ENCODE assay signal across 1 cellular context in genomic region chr22:21001601-21002325, GRCh38.
TF ChIP-seq lines count a peak whose summit lies in the region.

A gene with protein sequence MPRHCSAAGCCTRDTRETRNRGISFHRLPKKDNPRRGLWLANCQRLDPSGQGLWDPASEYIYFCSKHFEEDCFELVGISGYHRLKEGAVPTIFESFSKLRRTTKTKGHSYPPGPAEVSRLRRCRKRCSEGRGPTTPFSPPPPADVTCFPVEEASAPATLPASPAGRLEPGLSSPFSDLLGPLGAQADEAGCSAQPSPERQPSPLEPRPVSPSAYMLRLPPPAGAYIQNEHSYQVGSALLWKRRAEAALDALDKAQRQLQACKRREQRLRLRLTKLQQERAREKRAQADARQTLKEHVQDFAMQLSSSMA (minus strand): TSS chr22:21002118. CDS start chr22:21001911, 207 bp downstream.

TF ChIP-seq in GM12878, 131 proteins besides CTCF, POLR2A, EP300 and RAD21 (continued from another document):
- TF ChIP-seq ZNF592 (IDR thresholded peaks at IDR 0.05) (no peak), NRF1 (conservative IDR thresholded peaks at IDR 0.05; ENCODE audit: low read depth, low read length) (peak; percentile 99), RCOR1 (conservative IDR thresholded peaks at IDR 0.05; ENCODE audit: low read depth, low read length) (peak; percentile 41; the same call in 1 of the 2 replicates), IRF5 (IDR thresholded peaks at IDR 0.05; ENCODE audit: borderline replicate concordance) (peak; percentile 63; the same call in 1 of the 2 replicates), NR2C2 (IDR thresholded peaks at IDR 0.05; ENCODE audit: borderline replicate concordance, control insufficient read depth, insufficient read length, low read depth) (no peak), SMAD1 (IDR thresholded peaks at IDR 0.05; ENCODE audit: low read depth, partially characterized antibody) (no peak), ZBTB4 (CRISPR knock-in tag; IDR thresholded peaks at IDR 0.05) (no peak), YBX1 (IDR thresholded peaks at IDR 0.05) (no peak), BRCA1 (IDR thresholded peaks at IDR 0.05; ENCODE audit: low read depth, low read length) (peak; percentile 64), SMC3 (IDR thresholded peaks at IDR 0.05; ENCODE audit: borderline replicate concordance, low read length) (no peak), MLLT1 (IDR thresholded peaks at IDR 0.05) (0 out of 2 replicates have a peak, but pooled peaks have one; percentile 11), STAT1 (conservative IDR thresholded peaks at IDR 0.05) (no peak), SRF (IDR thresholded peaks at IDR 0.05; ENCODE audit: low read depth in 2 of 2, low read length in 2 of 2) (peak in 1 of 2 experiments; percentile 37; a peak in 1 of 4 replicates), RELA (IDR thresholded peaks at IDR 0.05; ENCODE audit: borderline replicate concordance, partially characterized antibody) (peak; percentile 34), BMI1 (IDR thresholded peaks at IDR 0.05; ENCODE audit: borderline replicate concordance) (no peak), KDM1A (IDR thresholded peaks at IDR 0.05; ENCODE audit: borderline replicate concordance) (no peak), MYC (IDR thresholded peaks at IDR 0.05; ENCODE audit: insufficient read depth, insufficient read length, insufficient replicate concordance, low read length, severe bottlenecking) (peak; percentile 90), CHD2 (IDR thresholded peaks at IDR 0.05; ENCODE audit: borderline replicate concordance, low read depth, low read length) (peak; percentile 96), POLR2AphosphoS5 (IDR thresholded peaks at IDR 0.05; ENCODE audit: low read length) (peak; percentile 91), PML (IDR thresholded peaks at IDR 0.05; ENCODE audit: low read length) (peak; percentile 87), USF1 (IDR thresholded peaks at IDR 0.05; ENCODE audit: borderline replicate concordance, extremely low read length, insufficient read depth, low read depth, low read length) (peak; percentile 35), SREBF2 (IDR thresholded peaks at IDR 0.05; ENCODE audit: low read length) (no peak), ZBED1 (IDR thresholded peaks at IDR 0.05; ENCODE audit: borderline replicate concordance) (no peak), IRF4 (IDR thresholded peaks at IDR 0.05; ENCODE audit: low read depth, low read length) (no peak), ELK1 (IDR thresholded peaks at IDR 0.05; ENCODE audit: low read depth, low read length) (peak; percentile 83), SREBF1 (IDR thresholded peaks at IDR 0.05; ENCODE audit: low read length) (no peak), TAF1 (IDR thresholded peaks at IDR 0.05; ENCODE audit: borderline replicate concordance, low read depth, low read length) (peak; percentile 93), BHLHE40 (IDR thresholded peaks at IDR 0.05; ENCODE audit: borderline replicate concordance in 1 of 2, low read depth in 2 of 2, low read length in 1 of 2) (peak; percentile 94 to 98), SKIL (IDR thresholded peaks at IDR 0.05; ENCODE audit: low read depth, poor library complexity, severe bottlenecking) (no peak), MXI1 (IDR thresholded peaks at IDR 0.05; ENCODE audit: low read depth, low read length) (peak; percentile 60; the same call in 1 of the 2 replicates), NR2F1 (conservative IDR thresholded peaks at IDR 0.05) (peak; percentile 29; the same call in 1 of the 2 replicates), DPF2 (IDR thresholded peaks at IDR 0.05) (peak; percentile 78), HCFC1 (IDR thresholded peaks at IDR 0.05; ENCODE audit: low read length) (peak; percentile 51), SPI1 (IDR thresholded peaks at IDR 0.05; ENCODE audit: borderline replicate concordance, insufficient read depth, low read depth, low read length) (no peak), RFX5 (IDR thresholded peaks at IDR 0.05; ENCODE audit: low read depth, low read length) (no peak), BACH1 (IDR thresholded peaks at IDR 0.05; ENCODE audit: borderline replicate concordance) (peak; percentile 93), GABPA (IDR thresholded peaks at IDR 0.05; ENCODE audit: low read depth) (peak; percentile 81), PAX8 (IDR thresholded peaks at IDR 0.05) (peak; percentile 34; the same call in 1 of the 2 replicates), SUZ12 (IDR thresholded peaks at IDR 0.05; ENCODE audit: unreplicated experiment) (no peak), EGR1 (IDR thresholded peaks at IDR 0.05; ENCODE audit: borderline replicate concordance in 1 of 2, low read depth in 2 of 2, low read length in 2 of 2) (0 out of 3 replicates have a peak, but pooled peaks of 1 of the 2 experiments have one; percentile 36), JUNB (IDR thresholded peaks at IDR 0.05) (no peak), HDAC2 (IDR thresholded peaks at IDR 0.05) (no peak)
- TF ChIP-seq, protein P1, sequence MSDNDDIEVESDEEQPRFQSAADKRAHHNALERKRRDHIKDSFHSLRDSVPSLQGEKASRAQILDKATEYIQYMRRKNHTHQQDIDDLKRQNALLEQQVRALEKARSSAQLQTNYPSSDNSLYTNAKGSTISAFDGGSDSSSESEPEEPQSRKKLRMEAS (IDR thresholded peaks at IDR 0.05; ENCODE audit: low read depth, low read length), result peak; percentile 89
- TF ChIP-seq, protein P2, sequence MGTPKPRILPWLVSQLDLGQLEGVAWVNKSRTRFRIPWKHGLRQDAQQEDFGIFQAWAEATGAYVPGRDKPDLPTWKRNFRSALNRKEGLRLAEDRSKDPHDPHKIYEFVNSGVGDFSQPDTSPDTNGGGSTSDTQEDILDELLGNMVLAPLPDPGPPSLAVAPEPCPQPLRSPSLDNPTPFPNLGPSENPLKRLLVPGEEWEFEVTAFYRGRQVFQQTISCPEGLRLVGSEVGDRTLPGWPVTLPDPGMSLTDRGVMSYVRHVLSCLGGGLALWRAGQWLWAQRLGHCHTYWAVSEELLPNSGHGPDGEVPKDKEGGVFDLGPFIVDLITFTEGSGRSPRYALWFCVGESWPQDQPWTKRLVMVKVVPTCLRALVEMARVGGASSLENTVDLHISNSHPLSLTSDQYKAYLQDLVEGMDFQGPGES (IDR thresholded peaks at IDR 0.05), result no peak
